Comparison of ENCODE assay signal across 15 cellular contexts in genomic region chr1:19101244-19101643, GRCh38.
"Had no signal": no experiment of that assay in that cellular context is flagged by ENCODE, and none has a peak within 500 bp of the region (broad histone marks: within the 10 kb centered on the region; RNA-seq: fewer than 3 reads in every experiment).

No MANE protein-coding gene starts in this region.

- H3K4me1 ChIP-seq: prostate gland, tibial nerve, uterus had no signal

- H3K27ac Mint-ChIP-seq: activated CD8-positive, alpha-beta memory T cell treated with anti-CD3 and anti-CD28 coated beads, Interleukin-2, amount 10 ng/mL, durations not matched to agents 7 days and 5 days; stimulated activated memory B cell treated with anti-CD40 and anti-IgM and Interleukin-4, amounts not matched to agents 10 μg/mL and 1 μg/mL and 100 μg/mL, for 72 hours had no signal

- H3K27me3 ChIP-seq: tibial nerve, uterus had no signal

- H3K9me3 Mint-ChIP-seq: activated naive CD4-positive, alpha-beta T cell treated with anti-CD3 and anti-CD28 coated beads, Interleukin-2, amount 10 ng/mL, durations not matched to agents 7 days and 5 days; stimulated activated memory B cell treated with anti-CD40 and anti-IgM and Interleukin-4, amounts not matched to agents 10 μg/mL and 1 μg/mL and 100 μg/mL, for 72 hours had no signal

- DNase-seq: activated CD4-positive, alpha-beta T cell treated with anti-CD3 and anti-CD28 coated beads for 1 hour; activated CD4-positive, alpha-beta T cell treated with anti-CD3 and anti-CD28 coated beads, Interleukin-2, amount 50 U/mL, for 48 hours; activated CD8-positive, alpha-beta memory T cell treated with anti-CD3 and anti-CD28 coated beads, Interleukin-2, amount 10 ng/mL, durations not matched to agents 7 days and 5 days; activated naive CD4-positive, alpha-beta T cell treated with anti-CD3 and anti-CD28 coated beads, Interleukin-2, amount 10 ng/mL, durations not matched to agents 7 days and 5 days; activated T-cell treated with anti-CD3 and anti-CD28 coated beads, Interleukin-2, amount 50 U/mL, for 1 hour; dermis blood vessel endothelial cell; glutamatergic neuron; mesendoderm; stimulated activated CD4-positive, alpha-beta T cell treated with anti-CD3 and anti-CD28 coated beads, Interleukin-12 subunit alpha, Interleukin-12 subunit beta, amount 100 ng/mL, for 4 hours; stimulated activated CD4-positive, alpha-beta T cell treated with anti-CD3 and anti-CD28 coated beads, Interleukin-2, amount 100 ng/mL, for 48 hours; uterus had no signal

- H3K9me3 ChIP-seq: prostate gland, tibial nerve, uterus had no signal

- H3K4me3 ChIP-seq: prostate gland, tibial nerve, uterus had no signal

- H3K36me3 ChIP-seq: uterus had no signal

- H3K4me3 Mint-ChIP-seq: activated CD8-positive, alpha-beta memory T cell treated with anti-CD3 and anti-CD28 coated beads, Interleukin-2, amount 10 ng/mL, durations not matched to agents 7 days and 5 days; activated naive CD4-positive, alpha-beta T cell treated with anti-CD3 and anti-CD28 coated beads, Interleukin-2, amount 10 ng/mL, durations not matched to agents 7 days and 5 days; stimulated activated memory B cell treated with anti-CD40 and anti-IgM and Interleukin-4, amounts not matched to agents 10 μg/mL and 1 μg/mL and 100 μg/mL, for 72 hours had no signal

- H3K27me3 Mint-ChIP-seq: activated CD8-positive, alpha-beta memory T cell treated with anti-CD3 and anti-CD28 coated beads, Interleukin-2, amount 10 ng/mL, durations not matched to agents 7 days and 5 days; activated naive CD4-positive, alpha-beta T cell treated with anti-CD3 and anti-CD28 coated beads, Interleukin-2, amount 10 ng/mL, durations not matched to agents 7 days and 5 days; stimulated activated memory B cell treated with anti-CD40 and anti-IgM and Interleukin-4, amounts not matched to agents 10 μg/mL and 1 μg/mL and 100 μg/mL, for 72 hours had no signal

- H3K4me1 Mint-ChIP-seq: activated CD8-positive, alpha-beta memory T cell treated with anti-CD3 and anti-CD28 coated beads, Interleukin-2, amount 10 ng/mL, durations not matched to agents 7 days and 5 days; activated naive CD4-positive, alpha-beta T cell treated with anti-CD3 and anti-CD28 coated beads, Interleukin-2, amount 10 ng/mL, durations not matched to agents 7 days and 5 days; stimulated activated memory B cell treated with anti-CD40 and anti-IgM and Interleukin-4, amounts not matched to agents 10 μg/mL and 1 μg/mL and 100 μg/mL, for 72 hours had no signal

- H3K27ac ChIP-seq: prostate gland, tibial nerve, uterus, VCaP had no signal
